28 cellular contexts compared by ENCODE assay signal in genomic region chr4:87669373-87669772, GRCh38. TPM values are rescaled to one million over a fixed set of nuclear protein-coding genes. Genes with fewer than 3 reads are reported as not detected.
"Had no signal": no experiment of that assay in that cellular context is flagged by ENCODE, and none has a peak within 500 bp of the region (broad histone marks: within the 10 kb centered on the region; RNA-seq: fewer than 3 reads in every experiment).

No MANE protein-coding gene starts in this region.

- H3K36me3 ChIP-seq: breast epithelium, SJCRH30 had no signal

- H3K27me3 ChIP-seq: breast epithelium, SJCRH30 had no signal

- H3K9ac ChIP-seq: SK-N-SH had no signal

- H3K4me1 Mint-ChIP-seq: activated CD4-positive, alpha-beta memory T cell treated with anti-CD3 and anti-CD28 coated beads, Interleukin-2, amount 10 ng/mL, durations not matched to agents 7 days and 5 days; activated CD4-positive, alpha-beta T cell treated with anti-CD3 and anti-CD28 coated beads for 36 hours; activated naive CD8-positive, alpha-beta T cell treated with anti-CD3 and anti-CD28 coated beads for 36 hours; activated T-helper 17 cell treated with anti-CD3 and anti-CD28 coated beads, Interleukin-2, amount 50 U/mL, for 72 hours had no signal

- H3K4me3 Mint-ChIP-seq: activated CD4-positive, alpha-beta memory T cell treated with anti-CD3 and anti-CD28 coated beads, Interleukin-2, amount 10 ng/mL, durations not matched to agents 7 days and 5 days; activated CD4-positive, alpha-beta T cell treated with anti-CD3 and anti-CD28 coated beads for 36 hours; activated naive CD4-positive, alpha-beta T cell treated with anti-CD3 and anti-CD28 coated beads for 36 hours; activated naive CD8-positive, alpha-beta T cell treated with anti-CD3 and anti-CD28 coated beads for 36 hours; activated T-helper 17 cell treated with anti-CD3 and anti-CD28 coated beads, Interleukin-2, amount 50 U/mL, for 72 hours had no signal

- DNase-seq: activated CD4-positive, alpha-beta memory T cell treated with anti-CD3 and anti-CD28 coated beads, Interleukin-2, amount 10 ng/mL, durations not matched to agents 7 days and 5 days; activated CD4-positive, alpha-beta T cell treated with anti-CD3 and anti-CD28 coated beads for 36 hours; activated CD4-positive, alpha-beta T cell treated with anti-CD3 and anti-CD28 coated beads, Interleukin-2, amount 50 U/mL, for 1 hour; activated gamma-delta T cell; activated naive CD4-positive, alpha-beta T cell treated with anti-CD3 and anti-CD28 coated beads for 36 hours; activated naive CD8-positive, alpha-beta T cell treated with anti-CD3 and anti-CD28 coated beads for 36 hours; activated T-cell treated with anti-CD3 and anti-CD28 coated beads for 4 hours; activated T-cell treated with anti-CD3 and anti-CD28 coated beads, Interleukin-2, amount 50 U/mL, for 48 hours; aorta; cortex of kidney; Karpas-422; MM.1S; NCI-H1105 treated with DMSO at 0.1 percent for 48 hours; NCI-H1436 treated with DMSO at 0.1 percent for 48 hours; NCI-H1930; NCI-H345; NCI-H510A treated with DMSO at 0.1 percent for 48 hours; NCI-H748 treated with DMSO at 0.1 percent for 48 hours; SK-N-SH; T-helper 1 cell had no signal

- ATAC-seq: activated CD4-positive, alpha-beta T cell treated with anti-CD3 and anti-CD28 coated beads for 36 hours; activated T-helper 17 cell treated with anti-CD3 and anti-CD28 coated beads, Interleukin-2, amount 50 U/mL, for 72 hours had no signal

- H3K4me3 ChIP-seq: breast epithelium, SJCRH30 had no signal

- H3K4me2 ChIP-seq: SK-N-SH had no signal

- H3K4me1 ChIP-seq: breast epithelium had no signal

- H3K9me3 ChIP-seq: SK-N-SH had no signal

- H3K27ac Mint-ChIP-seq: activated CD4-positive, alpha-beta memory T cell treated with anti-CD3 and anti-CD28 coated beads, Interleukin-2, amount 10 ng/mL, durations not matched to agents 7 days and 5 days; activated CD4-positive, alpha-beta T cell treated with anti-CD3 and anti-CD28 coated beads for 36 hours; activated naive CD4-positive, alpha-beta T cell treated with anti-CD3 and anti-CD28 coated beads for 36 hours; activated naive CD8-positive, alpha-beta T cell treated with anti-CD3 and anti-CD28 coated beads for 36 hours; activated T-helper 17 cell treated with anti-CD3 and anti-CD28 coated beads, Interleukin-2, amount 50 U/mL, for 72 hours had no signal

- H3K27ac ChIP-seq: breast epithelium, SJCRH30, VCaP had no signal

RNA-seq across cellular contexts. Expression of gene DMP1, which starts 19.3 kb away (rescaled TPM):
- total RNA-seq: activated CD4-positive, alpha-beta memory T cell treated with anti-CD3 and anti-CD28 coated beads, Interleukin-2, amount 10 ng/mL, durations not matched to agents 7 days and 5 days; activated CD4-positive, alpha-beta T cell treated with anti-CD3 and anti-CD28 coated beads for 36 hours; activated CD8-positive, alpha-beta memory T cell treated with anti-CD3 and anti-CD28 coated beads for 36 hours; activated naive CD4-positive, alpha-beta T cell treated with anti-CD3 and anti-CD28 coated beads for 36 hours; activated naive CD8-positive, alpha-beta T cell treated with anti-CD3 and anti-CD28 coated beads for 36 hours; activated T-helper 17 cell treated with anti-CD3 and anti-CD28 coated beads, Interleukin-2, amount 50 U/mL, for 72 hours; breast epithelium; OCI-LY7; RPMI7951; T-helper 2 cell treated with Interferon-gamma antibody and Interleukin-4, amounts not matched to agents 100 ng/mL and 5 ng/mL, for 36 hours had no signal
- polyA plus RNA-seq: aorta, SK-N-SH had no signal
